Comparison of ENCODE assay signal across 1 cellular context in the genomic region with DNA sequence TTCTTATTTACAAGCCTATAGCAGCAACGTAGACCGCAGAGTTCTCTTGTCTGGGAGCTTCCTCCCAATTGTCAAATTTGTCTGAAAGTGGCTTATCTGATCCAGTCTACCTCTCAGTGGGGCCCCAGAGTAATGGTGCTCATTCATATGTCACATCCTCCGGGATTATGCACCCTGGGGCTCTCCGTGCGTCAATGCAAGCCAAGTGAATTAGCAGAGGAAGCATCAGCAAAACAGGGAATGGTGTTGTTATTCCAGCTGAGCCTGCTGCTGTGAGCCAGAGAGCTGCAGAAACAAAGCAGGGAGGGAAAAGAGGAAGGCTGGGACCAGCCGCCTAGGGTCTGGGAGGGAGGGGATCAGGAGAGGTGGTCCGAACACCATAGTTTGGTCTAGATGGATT.
TF ChIP-seq lines count a peak whose summit lies in the region.

No MANE protein-coding gene starts in this region.

TF ChIP-seq in GM23338, 12 proteins besides CTCF, POLR2A, EP300 and RAD21 (continued from another document):
- TF ChIP-seq ZNF331 (CRISPR knock-in tag; IDR thresholded peaks at IDR 0.05; ENCODE audit: low read depth), result no peak
